ENCODE assay signal across 32 cellular contexts in the genomic region with DNA sequence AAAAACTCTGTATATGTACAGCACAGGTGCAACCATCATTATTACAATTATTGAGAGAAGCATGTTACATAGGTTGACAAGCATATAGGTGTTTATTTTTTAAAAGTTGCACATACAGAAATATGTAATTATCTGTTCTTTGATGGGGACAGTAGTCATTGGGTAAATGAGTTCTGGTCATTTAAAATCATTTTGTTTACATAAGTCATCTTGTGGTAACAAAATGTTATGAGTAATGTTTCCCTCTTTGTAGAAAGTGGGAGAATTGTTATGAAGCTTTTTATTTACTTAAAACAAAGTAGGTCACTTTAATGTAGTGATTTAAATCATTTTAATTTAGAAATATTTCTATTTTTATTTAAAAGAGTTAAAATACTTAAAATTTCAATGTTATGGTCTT.
"Had no signal": no experiment of that assay in that cellular context is flagged by ENCODE, and none has a peak within 500 bp of the region (broad histone marks: within the 10 kb centered on the region; RNA-seq: fewer than 3 reads in every experiment).

No MANE protein-coding gene starts in this region.

- FAIRE-seq: astrocyte had no signal

- H3K27me3 ChIP-seq: brain microvascular endothelial cell, colonic mucosa, esophagus muscularis mucosa, gastrocnemius medialis, heart left ventricle, hepatocyte had no signal

- H3K36me3 ChIP-seq: brain microvascular endothelial cell, colonic mucosa, esophagus muscularis mucosa, gastrocnemius medialis, heart left ventricle, WERI-Rb-1 had no signal

- H3K36me3 Mint-ChIP-seq: activated naive CD4-positive, alpha-beta T cell treated with anti-CD3 and anti-CD28 coated beads, Interleukin-2, amount 10 ng/mL, durations not matched to agents 7 days and 5 days; activated naive CD8-positive, alpha-beta T cell treated with anti-CD3 and anti-CD28 coated beads, Interleukin-2, amount 10 ng/mL, durations not matched to agents 7 days and 5 days had no signal

- H2AFZ ChIP-seq: hepatocyte had no signal

- DNase-seq: activated B cell treated with CpG ODN at 0.5 μM for 24 hours; activated CD4-positive, alpha-beta T cell treated with anti-CD3 and anti-CD28 coated beads for 48 hours; activated CD4-positive, alpha-beta T cell treated with anti-CD3 and anti-CD28 coated beads, Interleukin-2, amount 50 U/mL, for 1 hour; activated CD4-positive, alpha-beta T cell treated with anti-CD3 and anti-CD28 coated beads, Interleukin-2, amount 50 U/mL, for 48 hours; activated CD8-positive, alpha-beta memory T cell treated with anti-CD3 and anti-CD28 coated beads for 24 hours; activated CD8-positive, alpha-beta T cell treated with anti-CD3 and anti-CD28 coated beads for 36 hours; activated gamma-delta T cell; activated naive CD4-positive, alpha-beta T cell; activated naive CD4-positive, alpha-beta T cell treated with anti-CD3 and anti-CD28 coated beads, Interleukin-2, amount 10 ng/mL, durations not matched to agents 7 days and 5 days; activated naive CD8-positive, alpha-beta T cell treated with anti-CD3 and anti-CD28 coated beads, Interleukin-2, amount 10 ng/mL, durations not matched to agents 7 days and 5 days; activated T-cell treated with anti-CD3 and anti-CD28 coated beads, Interleukin-2, amount 50 U/mL, for 4 hours; amniotic stem cell; anterior cingulate cortex; brain microvascular endothelial cell; caudate nucleus; colonic mucosa; effector CD8-positive, alpha-beta T cell; erythroblast; foreskin keratinocyte; gastrocnemius medialis; glutamatergic neuron; heart left ventricle; T-helper 1 cell; T-helper 17 cell; T1000; WERI-Rb-1 had no signal

- H3K4me1 ChIP-seq: colonic mucosa, esophagus muscularis mucosa, foreskin keratinocyte, heart left ventricle had no signal

- H3K4me3 ChIP-seq: colonic mucosa, esophagus muscularis mucosa, gastrocnemius medialis, heart left ventricle, hepatocyte had no signal

- H3K4me1 Mint-ChIP-seq: activated B cell treated with CpG ODN at 0.5 μM for 24 hours; activated naive CD4-positive, alpha-beta T cell treated with anti-CD3 and anti-CD28 coated beads, Interleukin-2, amount 10 ng/mL, durations not matched to agents 7 days and 5 days; activated naive CD8-positive, alpha-beta T cell treated with anti-CD3 and anti-CD28 coated beads, Interleukin-2, amount 10 ng/mL, durations not matched to agents 7 days and 5 days; T-helper 17 cell had no signal

- H3K9me3 Mint-ChIP-seq: activated CD8-positive, alpha-beta T cell treated with anti-CD3 and anti-CD28 coated beads for 36 hours; activated naive CD4-positive, alpha-beta T cell treated with anti-CD3 and anti-CD28 coated beads, Interleukin-2, amount 10 ng/mL, durations not matched to agents 7 days and 5 days; activated naive CD4-positive, alpha-beta T cell treated with anti-CD3 and anti-CD28 coated beads, Interleukin-2, amount 50 U/mL, for 72 hours; activated naive CD8-positive, alpha-beta T cell treated with anti-CD3 and anti-CD28 coated beads, Interleukin-2, amount 10 ng/mL, durations not matched to agents 7 days and 5 days; T-helper 2 cell treated with Interferon-gamma antibody and Interleukin-4, amounts not matched to agents 5 μg/mL and 100 μg/mL, for 36 hours had no signal

- H3K27ac ChIP-seq: brain microvascular endothelial cell, colonic mucosa, esophagus muscularis mucosa, foreskin keratinocyte, gastrocnemius medialis, heart left ventricle, hepatocyte, WERI-Rb-1 had no signal

- H3K4me2 ChIP-seq: hepatocyte had no signal

- H3K27ac Mint-ChIP-seq: activated B cell treated with CpG ODN at 0.5 μM for 24 hours; activated CD8-positive, alpha-beta T cell treated with anti-CD3 and anti-CD28 coated beads for 36 hours; activated naive CD4-positive, alpha-beta T cell treated with anti-CD3 and anti-CD28 coated beads, Interleukin-2, amount 10 ng/mL, durations not matched to agents 7 days and 5 days; activated naive CD4-positive, alpha-beta T cell treated with anti-CD3 and anti-CD28 coated beads, Interleukin-2, amount 50 U/mL, for 72 hours; activated naive CD8-positive, alpha-beta T cell treated with anti-CD3 and anti-CD28 coated beads, Interleukin-2, amount 10 ng/mL, durations not matched to agents 7 days and 5 days; T-helper 17 cell; T-helper 2 cell treated with Interferon-gamma antibody and Interleukin-4, amounts not matched to agents 5 μg/mL and 100 μg/mL, for 36 hours had no signal

- H3K9me3 ChIP-seq: colonic mucosa, esophagus muscularis mucosa, gastrocnemius medialis, heart left ventricle had no signal

- ATAC-seq: activated CD4-positive, CD25-positive, alpha-beta regulatory T cell treated with anti-CD3 and anti-CD28 coated beads, Interleukin-2, amount 50 U/mL, for 24 hours; activated CD8-positive, alpha-beta T cell treated with anti-CD3 and anti-CD28 coated beads for 36 hours; activated naive CD4-positive, alpha-beta T cell treated with anti-CD3 and anti-CD28 coated beads, Interleukin-2, amount 50 U/mL, for 72 hours; activated T-cell treated with anti-CD3 and anti-CD28 coated beads, Interleukin-2, amount 50 U/mL, for 4 hours; foreskin keratinocyte; gastrocnemius medialis; heart left ventricle; T-helper 17 cell had no signal

- H3K4me3 Mint-ChIP-seq: activated B cell treated with CpG ODN at 0.5 μM for 24 hours; activated CD8-positive, alpha-beta T cell treated with anti-CD3 and anti-CD28 coated beads for 36 hours; activated naive CD4-positive, alpha-beta T cell treated with anti-CD3 and anti-CD28 coated beads, Interleukin-2, amount 10 ng/mL, durations not matched to agents 7 days and 5 days; activated naive CD8-positive, alpha-beta T cell treated with anti-CD3 and anti-CD28 coated beads, Interleukin-2, amount 10 ng/mL, durations not matched to agents 7 days and 5 days; activated T-cell treated with anti-CD3 and anti-CD28 coated beads, Interleukin-2, amount 50 U/mL, for 4 hours; T-helper 17 cell; T-helper 2 cell treated with Interferon-gamma antibody and Interleukin-4, amounts not matched to agents 5 μg/mL and 100 μg/mL, for 36 hours had no signal

- H3K79me2 ChIP-seq: hepatocyte had no signal

- H3K27me3 Mint-ChIP-seq: activated naive CD4-positive, alpha-beta T cell treated with anti-CD3 and anti-CD28 coated beads, Interleukin-2, amount 10 ng/mL, durations not matched to agents 7 days and 5 days had no signal
